ENCODE assay signal across 21 cellular contexts in genomic region chr2:202657876-202658275, GRCh38. TPM values are rescaled to one million over a fixed set of nuclear protein-coding genes. Genes with fewer than 3 reads are reported as not detected.
DNase-seq lines count a peak whose midpoint lies in the region; ATAC-seq, FAIRE-seq and TF ChIP-seq lines count a peak whose summit lies in the region.
"Had no signal": no experiment of that assay in that cellular context is flagged by ENCODE, and none has a peak within 500 bp of the region (broad histone marks: within the 10 kb centered on the region; RNA-seq: fewer than 3 reads in every experiment).

No MANE protein-coding gene starts in this region.

- intact Hi-C loops in activated naive CD4-positive, alpha-beta T cell treated with anti-CD3 and anti-CD28 coated beads for 36 hours (cut with micrococcal nuclease): loop anchor here (2.0 kb wide), 1 partner anchor 15 kb away; no protein-coding TSS in a partner anchor
- intact Hi-C loops in CD4-positive, alpha-beta memory T cell (cut with micrococcal nuclease): no loop called here

- H3K9me3 Mint-ChIP-seq in activated naive CD4-positive, alpha-beta T cell treated with anti-CD3 and anti-CD28 coated beads for 36 hours: no peaks in the 10 kb centered on the region
- H3K9me3 Mint-ChIP-seq in CD4-positive, alpha-beta memory T cell: peaks cover 0 to 2% (median 0%) of the 10 kb centered on the region in 8 donors
- H3K9me3 Mint-ChIP-seq in naive B cell: no peaks in the 10 kb centered on the region
- H3K9me3 Mint-ChIP-seq: GM23338 had no signal

- no peak for DNase-seq in activated naive CD4-positive, alpha-beta T cell treated with anti-CD3 and anti-CD28 coated beads for 36 hours
- DNase-seq in activated naive CD4-positive, alpha-beta T cell treated with anti-CD3 and anti-CD28 coated beads, Interleukin-2, amount 50 U/mL, for 16 hours: no peak
- no peak for DNase-seq in CD4-positive, alpha-beta memory T cell
- DNase-seq in T-helper 17 cell: no peak
- DNase-seq in naive B cell: no peak
- no peak for DNase-seq in GM12891 (ENCODE audit: insufficient read length, low spot score)
- DNase-seq: BE2C; DND-41; GDM1; KBM-7; MV-4-11; NCI-H1417; NCI-H1930; NCI-H446; NCI-H69; NK-92 treated with Interleukin-12 subunit alpha and Interleukin-12 subunit beta, amount 100 ng/mL, for 24 hours; SHP77 treated with DMSO at 0.1 percent for 48 hours had no signal

- peak overlapping the region; percentile 34 for H3K4me3 Mint-ChIP-seq in activated naive CD4-positive, alpha-beta T cell treated with anti-CD3 and anti-CD28 coated beads for 36 hours
- peak overlapping the region in 4 of 8 donors; percentile 14 to 76 (median 43) for H3K4me3 Mint-ChIP-seq in CD4-positive, alpha-beta memory T cell
- H3K4me3 Mint-ChIP-seq in T-helper 17 cell (no peak overlapping the region), naive B cell (peak overlapping the region in 7 of 8 donors; percentile 1 to 90 (median 54))
- H3K4me3 Mint-ChIP-seq: GM23338 had no signal

- H3K36me3 Mint-ChIP-seq in activated naive CD4-positive, alpha-beta T cell treated with anti-CD3 and anti-CD28 coated beads for 36 hours (ENCODE audit: low read depth): peaks cover 2% of the 10 kb centered on the region
- H3K36me3 Mint-ChIP-seq in CD4-positive, alpha-beta memory T cell: no peaks in the 10 kb centered on the region
- peaks cover 2% of the 10 kb centered on the region for H3K36me3 Mint-ChIP-seq in T-helper 17 cell (ENCODE audit: low read depth)
- peaks cover 7 to 15% of the 10 kb centered on the region in 2 donors for H3K36me3 Mint-ChIP-seq in naive B cell

- no peaks in the 10 kb centered on the region for H3K9me3 ChIP-seq in CD4-positive, alpha-beta memory T cell (ENCODE audit: control insufficient read depth in 1 of 2, low read length in 2 of 2)
- no peaks in the 10 kb centered on the region for H3K9me3 ChIP-seq in T-helper 17 cell (ENCODE audit: control insufficient read depth, low read length, poor library complexity, severe bottlenecking)
- H3K9me3 ChIP-seq: BE2C had no signal

- H3K27ac Mint-ChIP-seq in activated naive CD4-positive, alpha-beta T cell treated with anti-CD3 and anti-CD28 coated beads for 36 hours: peak overlapping the region; percentile 57
- peak overlapping the region in 4 of 7 donors; percentile 3 to 68 (median 23) for H3K27ac Mint-ChIP-seq in CD4-positive, alpha-beta memory T cell
- H3K27ac Mint-ChIP-seq in T-helper 17 cell (peak overlapping the region; percentile 69), naive B cell (peak overlapping the region in 5 of 6 donors; percentile 44 to 86 (median 79))
- H3K27ac Mint-ChIP-seq: GM23338 had no signal

- no peak overlapping the region for H3K4me3 ChIP-seq in CD4-positive, alpha-beta memory T cell (ENCODE audit: low read length in 2 of 2)
- H3K4me3 ChIP-seq: GM12878, GM23338 had no signal

- no peaks in the 10 kb centered on the region for H3K27me3 Mint-ChIP-seq in activated naive CD4-positive, alpha-beta T cell treated with anti-CD3 and anti-CD28 coated beads for 36 hours (ENCODE audit: low read depth)
- H3K27me3 Mint-ChIP-seq in CD4-positive, alpha-beta memory T cell: no peaks in the 10 kb centered on the region
- H3K27me3 Mint-ChIP-seq in T-helper 17 cell: no peaks in the 10 kb centered on the region
- no peaks in the 10 kb centered on the region for H3K27me3 Mint-ChIP-seq in naive B cell

- ATAC-seq in T-helper 17 cell (no peak), naive B cell (ENCODE audit: low read depth in 2 of 2) (no peak), HG02678 (IDR thresholded peaks at IDR 0.05; ENCODE audit: unreplicated experiment) (no peak)
- ATAC-seq: GM12878, GM23338, HCT116 had no signal

- peaks cover 83% of the 10 kb centered on the region for H3K4me1 Mint-ChIP-seq in activated naive CD4-positive, alpha-beta T cell treated with anti-CD3 and anti-CD28 coated beads for 36 hours (ENCODE audit: low read depth)
- peaks cover 46 to 89% (median 60%) of the 10 kb centered on the region in 4 donors for H3K4me1 Mint-ChIP-seq in CD4-positive, alpha-beta memory T cell
- H3K4me1 Mint-ChIP-seq in T-helper 17 cell: peaks cover 45% of the 10 kb centered on the region
- H3K4me1 Mint-ChIP-seq in naive B cell: peaks cover 70 to 95% (median 91%) of the 10 kb centered on the region in 3 donors

- H3K27ac ChIP-seq in CD4-positive, alpha-beta memory T cell (ENCODE audit: low read depth, low read length): no peak overlapping the region

- POLR2A ChIA-PET in CD4-positive, alpha-beta memory T cell (lab: Charles Lee; ENCODE audit: partially characterized antibody): interaction anchor here (0.9 to 1.4 kb wide), 3 partner anchors 11 to 19 kb away, joined by 3 read pairs; no protein-coding TSS in a partner anchor

- no peaks in the 10 kb centered on the region for H3K36me3 ChIP-seq in CD4-positive, alpha-beta memory T cell (ENCODE audit: insufficient read depth, low read length)
- H3K36me3 ChIP-seq: BE2C had no signal

- CTCF ChIA-PET in activated naive CD4-positive, alpha-beta T cell treated with anti-CD3 and anti-CD28 coated beads for 36 hours (lab: Charles Lee): interaction anchor here (1.0 kb wide), 1 partner anchor 12 kb away, joined by 3 read pairs; no protein-coding TSS in a partner anchor
- CTCF ChIA-PET in CD4-positive, alpha-beta memory T cell (lab: Charles Lee; ENCODE audit: partially characterized antibody): no interaction called here

- no peak for FAIRE-seq in GM12891 (lab: Jason Lieb, UNC)
- FAIRE-seq: GM12878 had no signal

- H3K4me1 ChIP-seq in CD4-positive, alpha-beta memory T cell (ENCODE audit: insufficient read depth, low read length): peaks cover 45% of the 10 kb centered on the region
- H3K4me1 ChIP-seq: BE2C had no signal

- no peak for TF ChIP-seq POLR2A in GM12891 (IDR thresholded peaks at IDR 0.05; ENCODE audit: low read depth, low read length)

- H3K27me3 ChIP-seq in CD4-positive, alpha-beta memory T cell (ENCODE audit: insufficient read depth, low read length): no peaks in the 10 kb centered on the region
- H3K27me3 ChIP-seq: BE2C had no signal

TF ChIP-seq in GM12891, 5 proteins besides CTCF, POLR2A, EP300 and RAD21:
- TF ChIP-seq POU2F2 (IDR thresholded peaks at IDR 0.05; ENCODE audit: low read depth, low read length) (no peak), PAX5 (IDR thresholded peaks at IDR 0.05; ENCODE audit: insufficient read depth, low read length, severe bottlenecking) (no peak), SPI1 (IDR thresholded peaks at IDR 0.05; ENCODE audit: low read depth, low read length) (no peak), POLR2AphosphoS5 (IDR thresholded peaks at IDR 0.05; ENCODE audit: low read depth, low read length) (no peak), TAF1 (IDR thresholded peaks at IDR 0.05; ENCODE audit: low read depth, low read length) (no peak)
TF ChIP-seq in GM12891: peak in this region for 0.

RNA-seq across cellular contexts. Expression of gene FAM117B, which starts 23.1 kb away (rescaled TPM):
- total RNA-seq in activated naive CD4-positive, alpha-beta T cell treated with anti-CD3 and anti-CD28 coated beads for 36 hours: 10 to 100 TPM; 12.3 to 14.2 TPM
- total RNA-seq in CD4-positive, alpha-beta memory T cell: 10 to 100 TPM; 26.2 to 27.1 TPM
- 10 to 100 TPM in 1 of 2 donors, 1 to 10 TPM in 1; 4.8 to 11.9 TPM for polyA plus RNA-seq in CD4-positive, alpha-beta memory T cell
- total RNA-seq in T-helper 17 cell: 10 to 100 TPM; 20.1 to 22.8 TPM
- polyA plus RNA-seq in naive B cell (ENCODE audit: low read depth in 6 of 6): 10 to 100 TPM; 17.7 to 31.3 (median 21.8) TPM
- 1.0 TPM for polyA plus RNA-seq in GM12891 (2012; ENCODE audit: low read depth, missing spikeins)

Comparison
In these comparisons a context has a peak if more than half of its experiments do, and no peak if none do; other contexts are left out.
1. H3K27ac Mint-ChIP-seq: peak in every context shown above with its lines; median percentile 79 in naive B cell; 69 in T-helper 17 cell; 57 in activated naive CD4-positive, alpha-beta T cell treated with anti-CD3 and anti-CD28 coated beads for 36 hours; 23 in CD4-positive, alpha-beta memory T cell.